ENCODE assay signal across 8 cellular contexts in the genomic region with DNA sequence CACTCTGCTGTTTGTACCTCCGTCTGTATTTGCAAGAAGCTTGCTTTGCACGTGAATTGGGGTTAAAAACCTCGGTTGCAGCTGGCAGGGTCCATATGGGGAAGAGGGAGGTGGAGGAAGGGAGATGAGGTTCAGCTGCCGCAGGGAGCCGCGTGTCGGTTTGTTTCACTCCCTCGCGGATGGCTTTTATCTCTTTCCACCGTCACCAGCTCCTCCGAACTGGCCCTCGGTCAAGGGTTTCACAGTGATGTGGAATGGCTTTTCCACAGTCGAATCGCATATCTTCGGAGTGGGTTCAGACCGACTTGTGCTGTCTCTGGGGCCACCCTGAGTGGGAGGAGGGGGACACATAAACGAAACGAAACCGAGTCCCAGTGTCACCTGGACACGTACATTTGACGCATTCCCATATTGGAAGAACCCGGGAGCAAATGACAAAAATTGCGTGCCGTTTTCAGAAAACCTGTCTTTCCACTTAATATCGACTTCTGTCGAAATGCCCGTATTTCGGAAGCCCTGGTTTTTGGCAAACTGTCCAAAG. TPM values are rescaled to one million over a fixed set of nuclear protein-coding genes. Genes with fewer than 3 reads are reported as not detected.
DNase-seq lines count a peak whose midpoint lies in the region; ATAC-seq and TF ChIP-seq lines count a peak whose summit lies in the region.

No MANE protein-coding gene starts in this region.

- peak overlapping the region; percentile 20 for H4K91ac ChIP-seq in mesenchymal stem cell (ENCODE audit: low read length)

- no peak overlapping the region for H2BK12ac ChIP-seq in mesenchymal stem cell (ENCODE audit: low read length in 2 of 2)

- no peak overlapping the region for H3K4ac ChIP-seq in mesenchymal stem cell (ENCODE audit: low read depth in 1 of 2, low read length in 2 of 2)

- H2BK5ac ChIP-seq in mesenchymal stem cell (ENCODE audit: low read depth, low read length, poor library complexity, severe bottlenecking) = no peak overlapping the region

- H3K9ac ChIP-seq in mesenchymal stem cell (ENCODE audit: low read length) = peak overlapping the region; percentile 93

- H2BK120ac ChIP-seq in mesenchymal stem cell (ENCODE audit: low read depth, low read length) = no peak overlapping the region

- POLR2A ChIA-PET in WTC11 (lab: Charles Lee) = interaction anchor here (0.6 kb wide), 3 partner anchors 23 to 57 kb away, joined by 3 to 4 read pairs (median 3); no protein-coding TSS in a partner anchor

- H3K27me3 Mint-ChIP-seq in WTC11 (ENCODE audit: low read depth) = peaks cover 24% of the 10 kb centered on the region
- no peaks in the 10 kb centered on the region for H3K27me3 Mint-ChIP-seq in effector memory CD8-positive, alpha-beta T cell

- peak overlapping the region; percentile 72; the same call in 1 of the 2 replicates for H3K27ac Mint-ChIP-seq in WTC11
- H3K27ac Mint-ChIP-seq in effector memory CD8-positive, alpha-beta T cell = peak overlapping the region; percentile 97 to 99

- no peak for ATAC-seq in WTC11
- ATAC-seq in effector memory CD8-positive, alpha-beta T cell (replicated peaks) = no peak
- no peak for ATAC-seq in GM21390 (IDR thresholded peaks at IDR 0.05; ENCODE audit: unreplicated experiment)
- ATAC-seq in GM18505 (IDR thresholded peaks at IDR 0.05; ENCODE audit: unreplicated experiment) = no peak

- H2BK15ac ChIP-seq in mesenchymal stem cell (ENCODE audit: low read depth, poor library complexity, severe bottlenecking) = no peak overlapping the region

- H3K9me3 ChIP-seq in mesenchymal stem cell (ENCODE audit: control insufficient read depth, low read length) = no peaks in the 10 kb centered on the region

- H4K8ac ChIP-seq in mesenchymal stem cell (ENCODE audit: low read length) = no peak overlapping the region

- H3K9me3 Mint-ChIP-seq in WTC11 = no peaks in the 10 kb centered on the region
- H3K9me3 Mint-ChIP-seq in effector memory CD8-positive, alpha-beta T cell = no peaks in the 10 kb centered on the region

- peak overlapping the region in 1 of 2 experiments; percentile 60 for H3K14ac ChIP-seq in mesenchymal stem cell (ENCODE audit: low read length in 2 of 2)

- H3K36me3 Mint-ChIP-seq in WTC11 = peaks cover 22% of the 10 kb centered on the region
- H3K36me3 Mint-ChIP-seq in effector memory CD8-positive, alpha-beta T cell (ENCODE audit: insufficient read depth) = peaks cover 21% of the 10 kb centered on the region

- 0% methylated on average over 12 of the region's 28 CpGs for WGBS in mesenchymal stem cell

- H2AFZ ChIP-seq in mesenchymal stem cell (ENCODE audit: low read depth, low read length) = no peak overlapping the region

- peak overlapping the region in 1 of 2 experiments; percentile 80 for H3K23ac ChIP-seq in mesenchymal stem cell (ENCODE audit: low read length in 2 of 2)

- H3K79me1 ChIP-seq in mesenchymal stem cell (replicated peaks; ENCODE audit: low read length, poor library complexity, severe bottlenecking) = no peaks in the 10 kb centered on the region

- H3K27ac ChIP-seq in mesenchymal stem cell (ENCODE audit: low read length, poor library complexity, severe bottlenecking) (no peak overlapping the region), substantia nigra (ENCODE audit: low read depth, low read length, poor library complexity, severe bottlenecking) (peak overlapping the region; percentile 66)

- CTCF ChIA-PET in WTC11 (lab: Charles Lee) = interaction anchor here (1.1 to 2.0 kb wide), 8 partner anchors 10 to 200 kb away, joined by 3 to 17 read pairs (median 4); no protein-coding TSS in a partner anchor

- H3K4me3 ChIP-seq in mesenchymal stem cell (ENCODE audit: insufficient read depth in 1 of 2, low read depth in 1 of 2, low read length in 2 of 2) = peak overlapping the region; percentile 74 to 84

- peaks cover 0 to 27% of the 10 kb centered on the region in 2 experiments for H3K36me3 ChIP-seq in mesenchymal stem cell (ENCODE audit: control insufficient read depth in 1 of 2, insufficient read depth in 2 of 2, low read depth in 1 of 2, low read length in 2 of 2)

- H3K27me3 ChIP-seq in mesenchymal stem cell (ENCODE audit: control insufficient read depth in 1 of 2, insufficient read depth in 1 of 2, low read length in 2 of 2) = peaks cover 0 to 3% of the 10 kb centered on the region in 2 experiments

- H3K18ac ChIP-seq in mesenchymal stem cell (ENCODE audit: low read depth in 1 of 2, low read length in 2 of 2) = peak overlapping the region in 1 of 2 experiments; percentile 66

- H3K4me2 ChIP-seq in mesenchymal stem cell (ENCODE audit: low read length, poor library complexity, severe bottlenecking) = peak overlapping the region; percentile 65

- no peak for TF ChIP-seq POLR2A in GM18505 (IDR thresholded peaks at IDR 0.05; ENCODE audit: borderline replicate concordance, extremely low read depth, insufficient read depth, insufficient read length)

- in situ Hi-C loops in G401 (cut with HindIII; ENCODE audit: low sequenced_read_pairs) = no loop called here

- H2AK5ac ChIP-seq in mesenchymal stem cell (ENCODE audit: low read length, severe bottlenecking) = no peak overlapping the region

- peak overlapping the region; percentile 92 for H3K4me3 Mint-ChIP-seq in WTC11
- peak overlapping the region; percentile 96 to 97 for H3K4me3 Mint-ChIP-seq in effector memory CD8-positive, alpha-beta T cell

- TF ChIP-seq CTCF in WTC11 (IDR thresholded peaks at IDR 0.05) = no peak

- no peaks in the 10 kb centered on the region for H3K4me1 ChIP-seq in mesenchymal stem cell (ENCODE audit: control insufficient read depth, insufficient read depth, low read depth, low read length)

- peaks cover 7% of the 10 kb centered on the region for H3K4me1 Mint-ChIP-seq in WTC11
- H3K4me1 Mint-ChIP-seq in effector memory CD8-positive, alpha-beta T cell (ENCODE audit: low read depth in 2 of 2) = peaks cover 7 to 23% of the 10 kb centered on the region in 2 donors

- peak; percentile 34 for DNase-seq in G401 (ENCODE audit: low spot score)
- peak; percentile 17 for DNase-seq in LHCN-M2 (ENCODE audit: low read depth)
- no peak for DNase-seq in WTC11 (ENCODE audit: low spot score)
- DNase-seq in effector memory CD8-positive, alpha-beta T cell = peak in 1 of 3 experiments; percentile 4
- peak; percentile 49 for DNase-seq in mesenchymal stem cell
- DNase-seq in substantia nigra (lab: John Stamatoyannopoulos, UW) = peak in 27 of 49 donors; percentile 0 to 46 (median 8)

TF ChIP-seq in WTC11, 78 proteins besides CTCF, POLR2A, EP300 and RAD21:
- TF ChIP-seq KAT7 (CRISPR knock-in tag; IDR thresholded peaks at IDR 0.05; ENCODE audit: borderline replicate concordance) (no peak), TEAD1 (CRISPR knock-in tag; IDR thresholded peaks at IDR 0.05) (no peak), TCF7 (CRISPR knock-in tag; IDR thresholded peaks at IDR 0.05; ENCODE audit: low read depth) (no peak), TP53 (CRISPR knock-in tag; IDR thresholded peaks at IDR 0.05) (no peak), GRHL2 (CRISPR knock-in tag; IDR thresholded peaks at IDR 0.05; ENCODE audit: insufficient replicate concordance, severe bottlenecking) (no peak), FOXP1 (CRISPR knock-in tag; IDR thresholded peaks at IDR 0.05; ENCODE audit: borderline replicate concordance) (no peak), ZNF219 (CRISPR knock-in tag; IDR thresholded peaks at IDR 0.05; ENCODE audit: borderline replicate concordance) (no peak), FOXK1 (CRISPR knock-in tag; IDR thresholded peaks at IDR 0.05) (no peak), CREB1 (CRISPR knock-in tag; IDR thresholded peaks at IDR 0.05) (no peak), HMGA2 (CRISPR knock-in tag; IDR thresholded peaks at IDR 0.05) (no peak), SMAD4 (CRISPR knock-in tag; IDR thresholded peaks at IDR 0.05) (no peak), MXD4 (CRISPR knock-in tag; IDR thresholded peaks at IDR 0.05; ENCODE audit: borderline replicate concordance) (no peak)
- TF ChIP-seq, protein P1, sequence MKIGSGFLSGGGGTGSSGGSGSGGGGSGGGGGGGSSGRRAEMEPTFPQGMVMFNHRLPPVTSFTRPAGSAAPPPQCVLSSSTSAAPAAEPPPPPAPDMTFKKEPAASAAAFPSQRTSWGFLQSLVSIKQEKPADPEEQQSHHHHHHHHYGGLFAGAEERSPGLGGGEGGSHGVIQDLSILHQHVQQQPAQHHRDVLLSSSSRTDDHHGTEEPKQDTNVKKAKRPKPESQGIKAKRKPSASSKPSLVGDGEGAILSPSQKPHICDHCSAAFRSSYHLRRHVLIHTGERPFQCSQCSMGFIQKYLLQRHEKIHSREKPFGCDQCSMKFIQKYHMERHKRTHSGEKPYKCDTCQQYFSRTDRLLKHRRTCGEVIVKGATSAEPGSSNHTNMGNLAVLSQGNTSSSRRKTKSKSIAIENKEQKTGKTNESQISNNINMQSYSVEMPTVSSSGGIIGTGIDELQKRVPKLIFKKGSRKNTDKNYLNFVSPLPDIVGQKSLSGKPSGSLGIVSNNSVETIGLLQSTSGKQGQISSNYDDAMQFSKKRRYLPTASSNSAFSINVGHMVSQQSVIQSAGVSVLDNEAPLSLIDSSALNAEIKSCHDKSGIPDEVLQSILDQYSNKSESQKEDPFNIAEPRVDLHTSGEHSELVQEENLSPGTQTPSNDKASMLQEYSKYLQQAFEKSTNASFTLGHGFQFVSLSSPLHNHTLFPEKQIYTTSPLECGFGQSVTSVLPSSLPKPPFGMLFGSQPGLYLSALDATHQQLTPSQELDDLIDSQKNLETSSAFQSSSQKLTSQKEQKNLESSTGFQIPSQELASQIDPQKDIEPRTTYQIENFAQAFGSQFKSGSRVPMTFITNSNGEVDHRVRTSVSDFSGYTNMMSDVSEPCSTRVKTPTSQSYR (CRISPR knock-in tag; IDR thresholded peaks at IDR 0.05) = no peak
- TF ChIP-seq, protein P2, sequence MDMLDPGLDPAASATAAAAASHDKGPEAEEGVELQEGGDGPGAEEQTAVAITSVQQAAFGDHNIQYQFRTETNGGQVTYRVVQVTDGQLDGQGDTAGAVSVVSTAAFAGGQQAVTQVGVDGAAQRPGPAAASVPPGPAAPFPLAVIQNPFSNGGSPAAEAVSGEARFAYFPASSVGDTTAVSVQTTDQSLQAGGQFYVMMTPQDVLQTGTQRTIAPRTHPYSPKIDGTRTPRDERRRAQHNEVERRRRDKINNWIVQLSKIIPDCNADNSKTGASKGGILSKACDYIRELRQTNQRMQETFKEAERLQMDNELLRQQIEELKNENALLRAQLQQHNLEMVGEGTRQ (CRISPR knock-in tag; IDR thresholded peaks at IDR 0.05) = no peak

RNA-seq across cellular contexts. Expression of a gene that starts 0.9 kb away (rescaled TPM):
- 5.0 and 6.1 TPM in 2 replicates for total RNA-seq in G401 (2014; rRNA removed; shearing (Covaris generic))
- total RNA-seq in LHCN-M2 (2014; rRNA removed) (16.4 and 18.1 TPM in 2 replicates), WTC11 (2021) (12.3 to 16.2 TPM (median 12.5 TPM) in 3 replicates)
- polyA plus RNA-seq in LHCN-M2 (2012) = 2.6 TPM
- polyA plus RNA-seq in mesenchymal stem cell (2013, experiment 1 of 2) = 8.4 TPM
- polyA plus RNA-seq in mesenchymal stem cell (2013, experiment 2 of 2) = 8.7 TPM

RNA-seq across cellular contexts. Expression of a gene that starts 59.7 kb away (rescaled TPM):
- total RNA-seq in G401 (2014; rRNA removed; shearing (Covaris generic)) = not detected in 2 replicates
- total RNA-seq in LHCN-M2 (2014; rRNA removed) = 0.06 and 0.17 TPM in 2 replicates
- 2.2 TPM for polyA plus RNA-seq in LHCN-M2 (2012)
- total RNA-seq in WTC11 (2021) = 0.41 to 0.69 TPM (median 0.61 TPM) in 3 replicates
- polyA plus RNA-seq in mesenchymal stem cell (2013, experiment 1 of 2) = not detected
- not detected for polyA plus RNA-seq in mesenchymal stem cell (2013, experiment 2 of 2)
